1 cellular context compared by ENCODE assay signal in the genomic region with DNA sequence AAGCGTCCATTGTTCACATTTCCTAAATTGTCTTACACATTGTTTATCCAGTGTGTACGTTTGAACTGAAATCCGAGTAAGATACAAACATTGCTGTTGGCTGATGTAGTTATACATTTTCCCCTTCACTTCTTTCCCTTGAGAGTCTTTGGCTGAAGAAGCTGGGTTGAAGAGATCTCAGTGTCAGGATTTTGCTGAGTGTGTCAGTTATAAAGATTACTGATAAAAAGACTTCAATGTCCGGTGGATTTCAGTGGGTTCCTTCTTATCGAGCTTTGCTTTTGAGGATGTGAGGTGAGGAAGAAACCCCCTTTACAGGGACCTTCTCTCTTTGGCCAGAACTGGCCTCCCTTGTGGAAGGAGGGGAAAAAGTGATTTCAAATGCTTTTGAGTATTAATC.
TF ChIP-seq lines count a peak whose summit lies in the region.

No MANE protein-coding gene starts in this region.

TF ChIP-seq in HCT116, 20 proteins besides CTCF, POLR2A, EP300 and RAD21 (continued from another document):
- TF ChIP-seq, protein P1, sequence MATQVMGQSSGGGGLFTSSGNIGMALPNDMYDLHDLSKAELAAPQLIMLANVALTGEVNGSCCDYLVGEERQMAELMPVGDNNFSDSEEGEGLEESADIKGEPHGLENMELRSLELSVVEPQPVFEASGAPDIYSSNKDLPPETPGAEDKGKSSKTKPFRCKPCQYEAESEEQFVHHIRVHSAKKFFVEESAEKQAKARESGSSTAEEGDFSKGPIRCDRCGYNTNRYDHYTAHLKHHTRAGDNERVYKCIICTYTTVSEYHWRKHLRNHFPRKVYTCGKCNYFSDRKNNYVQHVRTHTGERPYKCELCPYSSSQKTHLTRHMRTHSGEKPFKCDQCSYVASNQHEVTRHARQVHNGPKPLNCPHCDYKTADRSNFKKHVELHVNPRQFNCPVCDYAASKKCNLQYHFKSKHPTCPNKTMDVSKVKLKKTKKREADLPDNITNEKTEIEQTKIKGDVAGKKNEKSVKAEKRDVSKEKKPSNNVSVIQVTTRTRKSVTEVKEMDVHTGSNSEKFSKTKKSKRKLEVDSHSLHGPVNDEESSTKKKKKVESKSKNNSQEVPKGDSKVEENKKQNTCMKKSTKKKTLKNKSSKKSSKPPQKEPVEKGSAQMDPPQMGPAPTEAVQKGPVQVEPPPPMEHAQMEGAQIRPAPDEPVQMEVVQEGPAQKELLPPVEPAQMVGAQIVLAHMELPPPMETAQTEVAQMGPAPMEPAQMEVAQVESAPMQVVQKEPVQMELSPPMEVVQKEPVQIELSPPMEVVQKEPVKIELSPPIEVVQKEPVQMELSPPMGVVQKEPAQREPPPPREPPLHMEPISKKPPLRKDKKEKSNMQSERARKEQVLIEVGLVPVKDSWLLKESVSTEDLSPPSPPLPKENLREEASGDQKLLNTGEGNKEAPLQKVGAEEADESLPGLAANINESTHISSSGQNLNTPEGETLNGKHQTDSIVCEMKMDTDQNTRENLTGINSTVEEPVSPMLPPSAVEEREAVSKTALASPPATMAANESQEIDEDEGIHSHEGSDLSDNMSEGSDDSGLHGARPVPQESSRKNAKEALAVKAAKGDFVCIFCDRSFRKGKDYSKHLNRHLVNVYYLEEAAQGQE (IDR thresholded peaks at IDR 0.05; ENCODE audit: low read depth) = no peak
- TF ChIP-seq, protein P2, sequence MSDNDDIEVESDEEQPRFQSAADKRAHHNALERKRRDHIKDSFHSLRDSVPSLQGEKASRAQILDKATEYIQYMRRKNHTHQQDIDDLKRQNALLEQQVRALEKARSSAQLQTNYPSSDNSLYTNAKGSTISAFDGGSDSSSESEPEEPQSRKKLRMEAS (IDR thresholded peaks at IDR 0.05) = no peak
- TF ChIP-seq EGR1 (IDR thresholded peaks at IDR 0.05; ENCODE audit: low read depth) (no peak), ZFX (IDR thresholded peaks at IDR 0.05) (no peak), FOSL1 (IDR thresholded peaks at IDR 0.05; ENCODE audit: low read depth) (no peak), YY1 (IDR thresholded peaks at IDR 0.05; ENCODE audit: extremely low read depth, insufficient replicate concordance, low read depth, low read length) (no peak), EZH2 (IDR thresholded peaks at IDR 0.05) (no peak), SIN3A (IDR thresholded peaks at IDR 0.05; ENCODE audit: low read depth) (no peak), JUND (IDR thresholded peaks at IDR 0.05) (no peak), POLR2AphosphoS5 (IDR thresholded peaks at IDR 0.05; ENCODE audit: low read depth, low read length) (no peak), SRF (IDR thresholded peaks at IDR 0.05; ENCODE audit: low read depth) (no peak), EZH2phosphoT487 (IDR thresholded peaks at IDR 0.05; ENCODE audit: borderline replicate concordance) (no peak), ZNF274 (IDR thresholded peaks at IDR 0.05; ENCODE audit: low read depth, low read length) (no peak)
- TF ChIP-seq, protein P3, sequence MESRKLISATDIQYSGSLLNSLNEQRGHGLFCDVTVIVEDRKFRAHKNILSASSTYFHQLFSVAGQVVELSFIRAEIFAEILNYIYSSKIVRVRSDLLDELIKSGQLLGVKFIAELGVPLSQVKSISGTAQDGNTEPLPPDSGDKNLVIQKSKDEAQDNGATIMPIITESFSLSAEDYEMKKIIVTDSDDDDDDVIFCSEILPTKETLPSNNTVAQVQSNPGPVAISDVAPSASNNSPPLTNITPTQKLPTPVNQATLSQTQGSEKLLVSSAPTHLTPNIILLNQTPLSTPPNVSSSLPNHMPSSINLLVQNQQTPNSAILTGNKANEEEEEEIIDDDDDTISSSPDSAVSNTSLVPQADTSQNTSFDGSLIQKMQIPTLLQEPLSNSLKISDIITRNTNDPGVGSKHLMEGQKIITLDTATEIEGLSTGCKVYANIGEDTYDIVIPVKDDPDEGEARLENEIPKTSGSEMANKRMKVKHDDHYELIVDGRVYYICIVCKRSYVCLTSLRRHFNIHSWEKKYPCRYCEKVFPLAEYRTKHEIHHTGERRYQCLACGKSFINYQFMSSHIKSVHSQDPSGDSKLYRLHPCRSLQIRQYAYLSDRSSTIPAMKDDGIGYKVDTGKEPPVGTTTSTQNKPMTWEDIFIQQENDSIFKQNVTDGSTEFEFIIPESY (IDR thresholded peaks at IDR 0.05; ENCODE audit: extremely low read depth, insufficient replicate concordance, low read length) = no peak
- TF ChIP-seq, protein P4, sequence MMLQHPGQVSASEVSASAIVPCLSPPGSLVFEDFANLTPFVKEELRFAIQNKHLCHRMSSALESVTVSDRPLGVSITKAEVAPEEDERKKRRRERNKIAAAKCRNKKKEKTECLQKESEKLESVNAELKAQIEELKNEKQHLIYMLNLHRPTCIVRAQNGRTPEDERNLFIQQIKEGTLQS (IDR thresholded peaks at IDR 0.05) = no peak
TF ChIP-seq in HCT116: peak in this region for 0.
